24 cellular contexts compared by ENCODE assay signal in the genomic region with DNA sequence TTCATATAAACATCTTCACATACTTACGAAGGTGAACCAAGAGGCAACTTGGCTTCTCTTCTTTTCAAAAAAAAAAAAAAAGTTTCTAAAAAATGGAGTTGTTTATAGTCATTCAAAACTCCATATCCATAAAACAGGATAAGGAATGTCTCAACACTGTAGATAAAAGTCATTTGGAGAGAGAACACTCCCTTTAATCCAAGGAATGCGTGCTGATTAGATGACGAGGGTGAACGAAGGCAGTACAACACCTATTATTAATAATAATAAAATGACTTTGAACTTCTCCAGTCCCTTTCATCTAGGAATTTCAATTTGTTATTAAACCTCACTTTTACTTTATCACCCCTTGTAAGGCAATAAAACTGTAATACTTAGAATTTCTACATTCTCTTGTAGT.
"Had no signal": no experiment of that assay in that cellular context is flagged by ENCODE, and none has a peak within 500 bp of the region (broad histone marks: within the 10 kb centered on the region; RNA-seq: fewer than 3 reads in every experiment).

No MANE protein-coding gene starts in this region.

- H3K4me3 Mint-ChIP-seq: activated CD4-positive, alpha-beta memory T cell treated with anti-CD3 and anti-CD28 coated beads for 36 hours; activated CD4-positive, alpha-beta T cell treated with anti-CD3 and anti-CD28 coated beads, Interleukin-2, amount 10 ng/mL, durations not matched to agents 7 days and 5 days; activated naive CD4-positive, alpha-beta T cell treated with anti-CD3 and anti-CD28 coated beads for 36 hours; activated naive CD8-positive, alpha-beta T cell; activated T-helper 17 cell treated with anti-CD3 and anti-CD28 coated beads, Interleukin-2, amount 50 U/mL, for 72 hours; T-cell had no signal

- H3K9me3 ChIP-seq: breast epithelium had no signal

- H3K36me3 Mint-ChIP-seq: activated CD4-positive, alpha-beta memory T cell treated with anti-CD3 and anti-CD28 coated beads for 36 hours; activated naive CD8-positive, alpha-beta T cell; T-cell had no signal

- H3K27ac Mint-ChIP-seq: activated CD4-positive, alpha-beta memory T cell treated with anti-CD3 and anti-CD28 coated beads for 36 hours; activated CD4-positive, alpha-beta T cell treated with anti-CD3 and anti-CD28 coated beads, Interleukin-2, amount 10 ng/mL, durations not matched to agents 7 days and 5 days; activated naive CD4-positive, alpha-beta T cell treated with anti-CD3 and anti-CD28 coated beads for 36 hours; activated naive CD8-positive, alpha-beta T cell; activated T-helper 17 cell treated with anti-CD3 and anti-CD28 coated beads, Interleukin-2, amount 50 U/mL, for 72 hours; T-cell had no signal

- H3K36me3 ChIP-seq: breast epithelium had no signal

- H2AFZ ChIP-seq: PC-9 had no signal

- DNase-seq: activated CD4-positive, alpha-beta memory T cell treated with anti-CD3 and anti-CD28 coated beads for 36 hours; activated CD4-positive, alpha-beta T cell treated with anti-CD3 and anti-CD28 coated beads, Interleukin-2, amount 10 ng/mL, durations not matched to agents 7 days and 5 days; activated CD4-positive, CD25-positive, alpha-beta regulatory T cell; activated gamma-delta T cell; activated naive CD4-positive, alpha-beta T cell treated with anti-CD3 and anti-CD28 coated beads for 36 hours; activated T-cell treated with anti-CD3 and anti-CD28 coated beads for 4 hours; activated T-cell treated with anti-CD3 and anti-CD28 coated beads, Interleukin-2, amount 50 U/mL, for 48 hours; anterior cingulate cortex; caudate nucleus; MM.1S; NCI-H1105 treated with DMSO at 0.1 percent for 48 hours; NCI-H1436 treated with DMSO at 0.1 percent for 48 hours; NCI-H187 treated with DMSO at 0.1 percent for 48 hours; NCI-H2081 treated with DMSO at 0.1 percent for 48 hours; NCI-H69; NK-92 treated with Interleukin-12 subunit alpha and Interleukin-12 subunit beta, amount 100 ng/mL, for 24 hours; PC-9; T-cell; T-helper 2 cell; T1000 had no signal

- H3K9me3 Mint-ChIP-seq: activated CD4-positive, alpha-beta memory T cell treated with anti-CD3 and anti-CD28 coated beads for 36 hours; activated CD4-positive, alpha-beta T cell treated with anti-CD3 and anti-CD28 coated beads, Interleukin-2, amount 10 ng/mL, durations not matched to agents 7 days and 5 days; activated naive CD4-positive, alpha-beta T cell treated with anti-CD3 and anti-CD28 coated beads for 36 hours had no signal

- H3K4me2 ChIP-seq: PC-9 had no signal

- H3K27me3 ChIP-seq: breast epithelium had no signal

- ATAC-seq: activated T-helper 17 cell treated with anti-CD3 and anti-CD28 coated beads, Interleukin-2, amount 50 U/mL, for 72 hours; T-cell had no signal

- H3K27ac ChIP-seq: PC-9, VCaP had no signal

- H3K4me3 ChIP-seq: breast epithelium, PC-9 had no signal
